2 cellular contexts compared by ENCODE assay signal in the genomic region with DNA sequence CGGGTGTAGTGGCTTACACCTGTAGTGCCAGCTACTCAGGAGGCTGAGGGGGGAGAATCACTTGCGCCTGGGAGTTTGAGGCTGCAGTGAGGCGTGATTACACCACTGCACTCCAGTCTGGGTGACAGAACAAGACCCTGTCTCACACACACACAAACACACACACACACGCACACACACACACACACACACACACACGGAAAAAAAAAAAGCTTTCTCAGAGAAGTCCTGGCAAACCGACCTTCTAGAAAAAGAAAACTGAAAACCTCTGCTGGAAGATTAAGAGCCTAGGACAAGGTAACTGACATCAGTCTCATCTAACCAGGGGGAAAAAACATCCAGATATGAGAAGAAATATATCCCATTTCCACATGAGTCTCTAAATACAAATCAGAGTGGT.
TF ChIP-seq lines count a peak whose summit lies in the region.

No MANE protein-coding gene starts in this region.

TF ChIP-seq in HepG2, 621 proteins besides CTCF, POLR2A, EP300 and RAD21 (continued from another document):
- TF ChIP-seq, protein P1, sequence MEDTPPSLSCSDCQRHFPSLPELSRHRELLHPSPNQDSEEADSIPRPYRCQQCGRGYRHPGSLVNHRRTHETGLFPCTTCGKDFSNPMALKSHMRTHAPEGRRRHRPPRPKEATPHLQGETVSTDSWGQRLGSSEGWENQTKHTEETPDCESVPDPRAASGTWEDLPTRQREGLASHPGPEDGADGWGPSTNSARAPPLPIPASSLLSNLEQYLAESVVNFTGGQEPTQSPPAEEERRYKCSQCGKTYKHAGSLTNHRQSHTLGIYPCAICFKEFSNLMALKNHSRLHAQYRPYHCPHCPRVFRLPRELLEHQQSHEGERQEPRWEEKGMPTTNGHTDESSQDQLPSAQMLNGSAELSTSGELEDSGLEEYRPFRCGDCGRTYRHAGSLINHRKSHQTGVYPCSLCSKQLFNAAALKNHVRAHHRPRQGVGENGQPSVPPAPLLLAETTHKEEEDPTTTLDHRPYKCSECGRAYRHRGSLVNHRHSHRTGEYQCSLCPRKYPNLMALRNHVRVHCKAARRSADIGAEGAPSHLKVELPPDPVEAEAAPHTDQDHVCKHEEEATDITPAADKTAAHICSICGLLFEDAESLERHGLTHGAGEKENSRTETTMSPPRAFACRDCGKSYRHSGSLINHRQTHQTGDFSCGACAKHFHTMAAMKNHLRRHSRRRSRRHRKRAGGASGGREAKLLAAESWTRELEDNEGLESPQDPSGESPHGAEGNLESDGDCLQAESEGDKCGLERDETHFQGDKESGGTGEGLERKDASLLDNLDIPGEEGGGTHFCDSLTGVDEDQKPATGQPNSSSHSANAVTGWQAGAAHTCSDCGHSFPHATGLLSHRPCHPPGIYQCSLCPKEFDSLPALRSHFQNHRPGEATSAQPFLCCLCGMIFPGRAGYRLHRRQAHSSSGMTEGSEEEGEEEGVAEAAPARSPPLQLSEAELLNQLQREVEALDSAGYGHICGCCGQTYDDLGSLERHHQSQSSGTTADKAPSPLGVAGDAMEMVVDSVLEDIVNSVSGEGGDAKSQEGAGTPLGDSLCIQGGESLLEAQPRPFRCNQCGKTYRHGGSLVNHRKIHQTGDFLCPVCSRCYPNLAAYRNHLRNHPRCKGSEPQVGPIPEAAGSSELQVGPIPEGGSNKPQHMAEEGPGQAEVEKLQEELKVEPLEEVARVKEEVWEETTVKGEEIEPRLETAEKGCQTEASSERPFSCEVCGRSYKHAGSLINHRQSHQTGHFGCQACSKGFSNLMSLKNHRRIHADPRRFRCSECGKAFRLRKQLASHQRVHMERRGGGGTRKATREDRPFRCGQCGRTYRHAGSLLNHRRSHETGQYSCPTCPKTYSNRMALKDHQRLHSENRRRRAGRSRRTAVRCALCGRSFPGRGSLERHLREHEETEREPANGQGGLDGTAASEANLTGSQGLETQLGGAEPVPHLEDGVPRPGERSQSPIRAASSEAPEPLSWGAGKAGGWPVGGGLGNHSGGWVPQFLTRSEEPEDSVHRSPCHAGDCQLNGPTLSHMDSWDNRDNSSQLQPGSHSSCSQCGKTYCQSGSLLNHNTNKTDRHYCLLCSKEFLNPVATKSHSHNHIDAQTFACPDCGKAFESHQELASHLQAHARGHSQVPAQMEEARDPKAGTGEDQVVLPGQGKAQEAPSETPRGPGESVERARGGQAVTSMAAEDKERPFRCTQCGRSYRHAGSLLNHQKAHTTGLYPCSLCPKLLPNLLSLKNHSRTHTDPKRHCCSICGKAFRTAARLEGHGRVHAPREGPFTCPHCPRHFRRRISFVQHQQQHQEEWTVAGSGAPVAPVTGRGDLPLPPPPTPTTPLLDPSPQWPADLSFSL (CRISPR knock-in tag; IDR thresholded peaks at IDR 0.05) = peak; percentile 61; the same call in 1 of the 2 replicates
- TF ChIP-seq, protein P2, sequence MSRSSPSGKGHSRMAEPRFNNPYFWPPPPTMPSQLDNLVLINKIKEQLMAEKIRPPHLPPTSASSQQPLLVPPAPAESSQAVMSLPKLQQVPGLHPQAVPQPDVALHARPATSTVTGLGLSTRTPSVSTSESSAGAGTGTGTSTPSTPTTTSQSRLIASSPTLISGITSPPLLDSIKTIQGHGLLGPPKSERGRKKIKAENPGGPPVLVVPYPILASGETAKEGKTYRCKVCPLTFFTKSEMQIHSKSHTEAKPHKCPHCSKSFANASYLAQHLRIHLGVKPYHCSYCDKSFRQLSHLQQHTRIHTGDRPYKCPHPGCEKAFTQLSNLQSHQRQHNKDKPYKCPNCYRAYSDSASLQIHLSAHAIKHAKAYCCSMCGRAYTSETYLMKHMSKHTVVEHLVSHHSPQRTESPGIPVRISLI (CRISPR knock-in tag; IDR thresholded peaks at IDR 0.05; ENCODE audit: borderline replicate concordance) = peak; percentile 50

TF ChIP-seq in WTC11, 78 proteins besides CTCF, POLR2A, EP300 and RAD21:
- TF ChIP-seq, protein P3, sequence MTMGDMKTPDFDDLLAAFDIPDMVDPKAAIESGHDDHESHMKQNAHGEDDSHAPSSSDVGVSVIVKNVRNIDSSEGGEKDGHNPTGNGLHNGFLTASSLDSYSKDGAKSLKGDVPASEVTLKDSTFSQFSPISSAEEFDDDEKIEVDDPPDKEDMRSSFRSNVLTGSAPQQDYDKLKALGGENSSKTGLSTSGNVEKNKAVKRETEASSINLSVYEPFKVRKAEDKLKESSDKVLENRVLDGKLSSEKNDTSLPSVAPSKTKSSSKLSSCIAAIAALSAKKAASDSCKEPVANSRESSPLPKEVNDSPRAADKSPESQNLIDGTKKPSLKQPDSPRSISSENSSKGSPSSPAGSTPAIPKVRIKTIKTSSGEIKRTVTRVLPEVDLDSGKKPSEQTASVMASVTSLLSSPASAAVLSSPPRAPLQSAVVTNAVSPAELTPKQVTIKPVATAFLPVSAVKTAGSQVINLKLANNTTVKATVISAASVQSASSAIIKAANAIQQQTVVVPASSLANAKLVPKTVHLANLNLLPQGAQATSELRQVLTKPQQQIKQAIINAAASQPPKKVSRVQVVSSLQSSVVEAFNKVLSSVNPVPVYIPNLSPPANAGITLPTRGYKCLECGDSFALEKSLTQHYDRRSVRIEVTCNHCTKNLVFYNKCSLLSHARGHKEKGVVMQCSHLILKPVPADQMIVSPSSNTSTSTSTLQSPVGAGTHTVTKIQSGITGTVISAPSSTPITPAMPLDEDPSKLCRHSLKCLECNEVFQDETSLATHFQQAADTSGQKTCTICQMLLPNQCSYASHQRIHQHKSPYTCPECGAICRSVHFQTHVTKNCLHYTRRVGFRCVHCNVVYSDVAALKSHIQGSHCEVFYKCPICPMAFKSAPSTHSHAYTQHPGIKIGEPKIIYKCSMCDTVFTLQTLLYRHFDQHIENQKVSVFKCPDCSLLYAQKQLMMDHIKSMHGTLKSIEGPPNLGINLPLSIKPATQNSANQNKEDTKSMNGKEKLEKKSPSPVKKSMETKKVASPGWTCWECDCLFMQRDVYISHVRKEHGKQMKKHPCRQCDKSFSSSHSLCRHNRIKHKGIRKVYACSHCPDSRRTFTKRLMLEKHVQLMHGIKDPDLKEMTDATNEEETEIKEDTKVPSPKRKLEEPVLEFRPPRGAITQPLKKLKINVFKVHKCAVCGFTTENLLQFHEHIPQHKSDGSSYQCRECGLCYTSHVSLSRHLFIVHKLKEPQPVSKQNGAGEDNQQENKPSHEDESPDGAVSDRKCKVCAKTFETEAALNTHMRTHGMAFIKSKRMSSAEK (CRISPR knock-in tag; IDR thresholded peaks at IDR 0.05; ENCODE audit: borderline replicate concordance) = no peak
- no peak for TF ChIP-seq ZBTB21 (CRISPR knock-in tag; IDR thresholded peaks at IDR 0.05; ENCODE audit: borderline replicate concordance)
- TF ChIP-seq EMX1 (CRISPR knock-in tag; IDR thresholded peaks at IDR 0.05) = no peak
- TF ChIP-seq ZNF263 (CRISPR knock-in tag; IDR thresholded peaks at IDR 0.05; ENCODE audit: low read depth) = no peak
- TF ChIP-seq, protein P4, sequence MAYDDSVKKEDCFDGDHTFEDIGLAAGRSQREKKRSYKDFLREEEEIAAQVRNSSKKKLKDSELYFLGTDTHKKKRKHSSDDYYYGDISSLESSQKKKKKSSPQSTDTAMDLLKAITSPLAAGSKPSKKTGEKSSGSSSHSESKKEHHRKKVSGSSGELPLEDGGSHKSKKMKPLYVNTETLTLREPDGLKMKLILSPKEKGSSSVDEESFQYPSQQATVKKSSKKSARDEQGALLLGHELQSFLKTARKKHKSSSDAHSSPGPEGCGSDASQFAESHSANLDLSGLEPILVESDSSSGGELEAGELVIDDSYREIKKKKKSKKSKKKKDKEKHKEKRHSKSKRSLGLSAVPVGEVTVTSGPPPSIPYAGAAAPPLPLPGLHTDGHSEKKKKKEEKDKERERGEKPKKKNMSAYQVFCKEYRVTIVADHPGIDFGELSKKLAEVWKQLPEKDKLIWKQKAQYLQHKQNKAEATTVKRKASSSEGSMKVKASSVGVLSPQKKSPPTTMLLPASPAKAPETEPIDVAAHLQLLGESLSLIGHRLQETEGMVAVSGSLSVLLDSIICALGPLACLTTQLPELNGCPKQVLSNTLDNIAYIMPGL (CRISPR knock-in tag; IDR thresholded peaks at IDR 0.05) = no peak
- TF ChIP-seq ZNF317 (CRISPR knock-in tag; IDR thresholded peaks at IDR 0.05; ENCODE audit: borderline replicate concordance, low read depth) = no peak
- TF ChIP-seq OVOL2 (CRISPR knock-in tag; IDR thresholded peaks at IDR 0.05; ENCODE audit: borderline replicate concordance) = no peak
- TF ChIP-seq, protein P5, sequence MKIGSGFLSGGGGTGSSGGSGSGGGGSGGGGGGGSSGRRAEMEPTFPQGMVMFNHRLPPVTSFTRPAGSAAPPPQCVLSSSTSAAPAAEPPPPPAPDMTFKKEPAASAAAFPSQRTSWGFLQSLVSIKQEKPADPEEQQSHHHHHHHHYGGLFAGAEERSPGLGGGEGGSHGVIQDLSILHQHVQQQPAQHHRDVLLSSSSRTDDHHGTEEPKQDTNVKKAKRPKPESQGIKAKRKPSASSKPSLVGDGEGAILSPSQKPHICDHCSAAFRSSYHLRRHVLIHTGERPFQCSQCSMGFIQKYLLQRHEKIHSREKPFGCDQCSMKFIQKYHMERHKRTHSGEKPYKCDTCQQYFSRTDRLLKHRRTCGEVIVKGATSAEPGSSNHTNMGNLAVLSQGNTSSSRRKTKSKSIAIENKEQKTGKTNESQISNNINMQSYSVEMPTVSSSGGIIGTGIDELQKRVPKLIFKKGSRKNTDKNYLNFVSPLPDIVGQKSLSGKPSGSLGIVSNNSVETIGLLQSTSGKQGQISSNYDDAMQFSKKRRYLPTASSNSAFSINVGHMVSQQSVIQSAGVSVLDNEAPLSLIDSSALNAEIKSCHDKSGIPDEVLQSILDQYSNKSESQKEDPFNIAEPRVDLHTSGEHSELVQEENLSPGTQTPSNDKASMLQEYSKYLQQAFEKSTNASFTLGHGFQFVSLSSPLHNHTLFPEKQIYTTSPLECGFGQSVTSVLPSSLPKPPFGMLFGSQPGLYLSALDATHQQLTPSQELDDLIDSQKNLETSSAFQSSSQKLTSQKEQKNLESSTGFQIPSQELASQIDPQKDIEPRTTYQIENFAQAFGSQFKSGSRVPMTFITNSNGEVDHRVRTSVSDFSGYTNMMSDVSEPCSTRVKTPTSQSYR (CRISPR knock-in tag; IDR thresholded peaks at IDR 0.05) = no peak
- no peak for TF ChIP-seq PRRX2 (CRISPR knock-in tag; IDR thresholded peaks at IDR 0.05)
- TF ChIP-seq, protein P6, sequence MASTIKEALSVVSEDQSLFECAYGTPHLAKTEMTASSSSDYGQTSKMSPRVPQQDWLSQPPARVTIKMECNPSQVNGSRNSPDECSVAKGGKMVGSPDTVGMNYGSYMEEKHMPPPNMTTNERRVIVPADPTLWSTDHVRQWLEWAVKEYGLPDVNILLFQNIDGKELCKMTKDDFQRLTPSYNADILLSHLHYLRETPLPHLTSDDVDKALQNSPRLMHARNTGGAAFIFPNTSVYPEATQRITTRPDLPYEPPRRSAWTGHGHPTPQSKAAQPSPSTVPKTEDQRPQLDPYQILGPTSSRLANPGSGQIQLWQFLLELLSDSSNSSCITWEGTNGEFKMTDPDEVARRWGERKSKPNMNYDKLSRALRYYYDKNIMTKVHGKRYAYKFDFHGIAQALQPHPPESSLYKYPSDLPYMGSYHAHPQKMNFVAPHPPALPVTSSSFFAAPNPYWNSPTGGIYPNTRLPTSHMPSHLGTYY (CRISPR knock-in tag; IDR thresholded peaks at IDR 0.05) = no peak
- TF ChIP-seq, protein P7, sequence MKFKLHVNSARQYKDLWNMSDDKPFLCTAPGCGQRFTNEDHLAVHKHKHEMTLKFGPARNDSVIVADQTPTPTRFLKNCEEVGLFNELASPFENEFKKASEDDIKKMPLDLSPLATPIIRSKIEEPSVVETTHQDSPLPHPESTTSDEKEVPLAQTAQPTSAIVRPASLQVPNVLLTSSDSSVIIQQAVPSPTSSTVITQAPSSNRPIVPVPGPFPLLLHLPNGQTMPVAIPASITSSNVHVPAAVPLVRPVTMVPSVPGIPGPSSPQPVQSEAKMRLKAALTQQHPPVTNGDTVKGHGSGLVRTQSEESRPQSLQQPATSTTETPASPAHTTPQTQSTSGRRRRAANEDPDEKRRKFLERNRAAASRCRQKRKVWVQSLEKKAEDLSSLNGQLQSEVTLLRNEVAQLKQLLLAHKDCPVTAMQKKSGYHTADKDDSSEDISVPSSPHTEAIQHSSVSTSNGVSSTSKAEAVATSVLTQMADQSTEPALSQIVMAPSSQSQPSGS (CRISPR knock-in tag; IDR thresholded peaks at IDR 0.05; ENCODE audit: borderline replicate concordance, low read depth) = no peak
- TF ChIP-seq ETV6 (CRISPR knock-in tag; IDR thresholded peaks at IDR 0.05) = no peak
- TF ChIP-seq, protein P8, sequence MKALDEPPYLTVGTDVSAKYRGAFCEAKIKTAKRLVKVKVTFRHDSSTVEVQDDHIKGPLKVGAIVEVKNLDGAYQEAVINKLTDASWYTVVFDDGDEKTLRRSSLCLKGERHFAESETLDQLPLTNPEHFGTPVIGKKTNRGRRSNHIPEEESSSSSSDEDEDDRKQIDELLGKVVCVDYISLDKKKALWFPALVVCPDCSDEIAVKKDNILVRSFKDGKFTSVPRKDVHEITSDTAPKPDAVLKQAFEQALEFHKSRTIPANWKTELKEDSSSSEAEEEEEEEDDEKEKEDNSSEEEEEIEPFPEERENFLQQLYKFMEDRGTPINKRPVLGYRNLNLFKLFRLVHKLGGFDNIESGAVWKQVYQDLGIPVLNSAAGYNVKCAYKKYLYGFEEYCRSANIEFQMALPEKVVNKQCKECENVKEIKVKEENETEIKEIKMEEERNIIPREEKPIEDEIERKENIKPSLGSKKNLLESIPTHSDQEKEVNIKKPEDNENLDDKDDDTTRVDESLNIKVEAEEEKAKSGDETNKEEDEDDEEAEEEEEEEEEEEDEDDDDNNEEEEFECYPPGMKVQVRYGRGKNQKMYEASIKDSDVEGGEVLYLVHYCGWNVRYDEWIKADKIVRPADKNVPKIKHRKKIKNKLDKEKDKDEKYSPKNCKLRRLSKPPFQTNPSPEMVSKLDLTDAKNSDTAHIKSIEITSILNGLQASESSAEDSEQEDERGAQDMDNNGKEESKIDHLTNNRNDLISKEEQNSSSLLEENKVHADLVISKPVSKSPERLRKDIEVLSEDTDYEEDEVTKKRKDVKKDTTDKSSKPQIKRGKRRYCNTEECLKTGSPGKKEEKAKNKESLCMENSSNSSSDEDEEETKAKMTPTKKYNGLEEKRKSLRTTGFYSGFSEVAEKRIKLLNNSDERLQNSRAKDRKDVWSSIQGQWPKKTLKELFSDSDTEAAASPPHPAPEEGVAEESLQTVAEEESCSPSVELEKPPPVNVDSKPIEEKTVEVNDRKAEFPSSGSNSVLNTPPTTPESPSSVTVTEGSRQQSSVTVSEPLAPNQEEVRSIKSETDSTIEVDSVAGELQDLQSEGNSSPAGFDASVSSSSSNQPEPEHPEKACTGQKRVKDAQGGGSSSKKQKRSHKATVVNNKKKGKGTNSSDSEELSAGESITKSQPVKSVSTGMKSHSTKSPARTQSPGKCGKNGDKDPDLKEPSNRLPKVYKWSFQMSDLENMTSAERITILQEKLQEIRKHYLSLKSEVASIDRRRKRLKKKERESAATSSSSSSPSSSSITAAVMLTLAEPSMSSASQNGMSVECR (CRISPR knock-in tag; IDR thresholded peaks at IDR 0.05; ENCODE audit: borderline replicate concordance) = no peak
